In the genomic region with DNA sequence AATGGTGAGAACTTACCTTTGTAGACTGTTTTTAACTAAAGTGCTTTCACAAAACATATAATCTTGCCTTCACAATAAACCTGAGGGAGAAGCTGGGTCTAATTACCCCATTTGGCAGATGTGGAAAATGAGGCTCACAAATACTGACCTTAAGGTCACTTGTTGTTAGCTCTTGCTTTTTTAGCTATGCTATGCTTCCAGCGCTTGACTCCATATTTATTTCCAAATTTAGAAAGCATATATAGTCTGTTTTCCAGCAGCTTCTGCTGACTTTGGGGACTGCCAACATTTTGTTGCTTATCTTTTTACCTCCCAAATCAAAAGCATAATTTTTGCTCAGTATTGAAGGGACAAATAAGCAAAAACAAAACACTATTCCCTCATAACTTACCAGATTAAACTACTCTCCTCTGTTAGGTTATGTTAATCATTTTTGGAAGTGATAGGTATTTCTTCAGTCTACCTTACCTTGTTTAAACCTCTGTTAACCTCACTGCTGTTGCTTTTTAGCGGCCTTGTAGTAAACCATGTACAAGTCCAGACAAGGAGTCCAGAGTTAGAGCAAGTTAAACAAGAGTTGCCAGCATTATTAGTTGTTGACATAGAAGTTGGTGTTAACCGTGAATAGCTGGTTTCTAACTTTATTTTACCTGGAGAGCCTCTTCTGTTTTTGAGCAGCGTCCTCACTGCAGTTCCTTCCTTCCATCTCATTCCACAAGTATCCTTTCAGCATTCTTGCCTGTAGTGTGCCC, we compare ENCODE assay signal across 16 cellular contexts. TPM values are rescaled to one million over a fixed set of nuclear protein-coding genes. Genes with fewer than 3 reads are reported as not detected.
DNase-seq lines count a peak whose midpoint lies in the region; ATAC-seq and TF ChIP-seq lines count a peak whose summit lies in the region.
"Had no signal": no experiment of that assay in that cellular context is flagged by ENCODE, and none has a peak within 500 bp of the region (broad histone marks: within the 10 kb centered on the region; RNA-seq: fewer than 3 reads in every experiment).

No MANE protein-coding gene starts in this region.

- no peak overlapping the region for H3K14ac ChIP-seq in trophoblast cell (ENCODE audit: low read length)

- H3K79me1 ChIP-seq in trophoblast cell (ENCODE audit: low read length) = no peaks in the 10 kb centered on the region

- H4K8ac ChIP-seq in trophoblast cell (ENCODE audit: low read depth, low read length) = no peak overlapping the region

- DNase-seq in GM10266 (ENCODE audit: extremely low spot score) (no peak), NCI-H2227 treated with DMSO at 0.1 percent for 48 hours (lab: John Stamatoyannopoulos, UW) (peak; percentile 58), epithelial cell of esophagus (ENCODE audit: low read depth) (peak; percentile 86), mesothelial cell of epicardium (ENCODE audit: low spot score in 2 of 2, unreplicated experiment in 2 of 2) (no peak), esophagus muscularis mucosa (ENCODE audit: extremely low spot score) (no peak), trophoblast cell (no peak), mucosa of descending colon (no peak)
- DNase-seq: COR-L47; DMS 273 treated with DMSO at 0.1 percent for 48 hours; GOT3; NCI-H187; NCI-H2107; NK-92 treated with Interleukin-12 subunit alpha and Interleukin-12 subunit beta, amount 100 ng/mL, for 24 hours; SHP77 treated with DMSO at 0.1 percent for 48 hours had no signal

- peak overlapping the region; percentile 7 for H3K4me3 ChIP-seq in epithelial cell of esophagus (ENCODE audit: low read length)
- no peak overlapping the region for H3K4me3 ChIP-seq in esophagus muscularis mucosa
- no peak overlapping the region for H3K4me3 ChIP-seq in trophoblast cell (ENCODE audit: low read depth, low read length)
- H3K4me3 ChIP-seq in mucosa of descending colon = no peak overlapping the region

- TF ChIP-seq CTCF in GM10266 (IDR thresholded peaks at IDR 0.05; ENCODE audit: control insufficient read depth, insufficient read depth, low read depth, missing control alignments) (peak; percentile 0), epithelial cell of esophagus (IDR thresholded peaks at IDR 0.05; ENCODE audit: insufficient read depth, low read depth, low read length, missing control alignments) (no peak), mesothelial cell of epicardium (IDR thresholded peaks at IDR 0.05; ENCODE audit: unreplicated experiment) (no peak), esophagus muscularis mucosa (IDR thresholded peaks at IDR 0.05) (no peak), mucosa of descending colon (IDR thresholded peaks at IDR 0.05) (no peak)

- H2AFZ ChIP-seq in trophoblast cell (ENCODE audit: insufficient read depth, low read length, poor library complexity) = no peak overlapping the region

- no peak overlapping the region for H2BK5ac ChIP-seq in trophoblast cell (ENCODE audit: low read depth, low read length, poor library complexity)

- H3K4me1 Mint-ChIP-seq in mesothelial cell of epicardium = peaks cover 64% of the 10 kb centered on the region

- H3K79me2 ChIP-seq in trophoblast cell (ENCODE audit: control insufficient read depth, insufficient read depth, low read length, poor library complexity) = peaks cover 4% of the 10 kb centered on the region

- 90% methylated on average over 4 of the region's 4 CpGs for WGBS in esophagus muscularis mucosa
- WGBS in trophoblast cell (ENCODE audit: extremely low coverage, insufficient coverage, insufficient read length) = no CpG with 5 or more reads among the region's 4 CpGs

- intact Hi-C loops in esophagus muscularis mucosa (cut with DNase I) (no loop called here), mucosa of descending colon (cut with DNase I, micrococcal nuclease) (no loop called here)

- no peak for TF ChIP-seq POLR2A in esophagus muscularis mucosa (IDR thresholded peaks at IDR 0.05; ENCODE audit: low read depth)

- H3K4ac ChIP-seq in trophoblast cell (ENCODE audit: low read depth, low read length) = no peak overlapping the region

- no peak overlapping the region for H3K18ac ChIP-seq in trophoblast cell (ENCODE audit: low read length)

- H3K27ac ChIP-seq in esophagus muscularis mucosa (replicated peaks in 1 of 4) (no peak overlapping the region), trophoblast cell (ENCODE audit: low read depth, low read length) (no peak overlapping the region)

- no peaks in the 10 kb centered on the region for H3K36me3 Mint-ChIP-seq in mesothelial cell of epicardium

- no peak overlapping the region for H3K4me2 ChIP-seq in trophoblast cell (ENCODE audit: low read length)
- H3K4me2 ChIP-seq: SK-N-SH had no signal

- H3K27ac Mint-ChIP-seq in mesothelial cell of epicardium = peak overlapping the region; percentile 50

- no peak overlapping the region for H2BK120ac ChIP-seq in trophoblast cell (ENCODE audit: insufficient read depth, low read length, poor library complexity)

- H3K27me3 ChIP-seq in esophagus muscularis mucosa (no peaks in the 10 kb centered on the region), trophoblast cell (ENCODE audit: insufficient read depth, low read length) (no peaks in the 10 kb centered on the region)

- no peak overlapping the region for H4K91ac ChIP-seq in trophoblast cell (ENCODE audit: low read depth, low read length)

- H4K12ac ChIP-seq in trophoblast cell (ENCODE audit: low read depth, low read length) = no peak overlapping the region

- no peak overlapping the region for H3K4me3 Mint-ChIP-seq in mesothelial cell of epicardium

- ATAC-seq in HG02973 (IDR thresholded peaks at IDR 0.05; ENCODE audit: unreplicated experiment) (no peak), mucosa of descending colon (no peak)

- H3K23ac ChIP-seq in trophoblast cell (ENCODE audit: low read length) = no peak overlapping the region

- no peak overlapping the region for H2AK5ac ChIP-seq in trophoblast cell (ENCODE audit: low read length)

- no peaks in the 10 kb centered on the region for H3K36me3 ChIP-seq in esophagus muscularis mucosa
- peaks cover 2 to 4% of the 10 kb centered on the region in 2 experiments for H3K36me3 ChIP-seq in trophoblast cell (ENCODE audit: control insufficient read depth in 1 of 2, insufficient read depth in 2 of 2, low read length in 2 of 2)
- no peaks in the 10 kb centered on the region for H3K36me3 ChIP-seq in mucosa of descending colon (ENCODE audit: low read depth)

- H3K9me3 Mint-ChIP-seq in mesothelial cell of epicardium = no peaks in the 10 kb centered on the region

- H3K27me3 Mint-ChIP-seq in mesothelial cell of epicardium (ENCODE audit: low read depth) = no peaks in the 10 kb centered on the region

- no peak for TF ChIP-seq EP300 in esophagus muscularis mucosa (IDR thresholded peaks at IDR 0.05)

- no peak overlapping the region for H2BK12ac ChIP-seq in trophoblast cell (ENCODE audit: low read length)

- H3K9me3 ChIP-seq in esophagus muscularis mucosa (no peaks in the 10 kb centered on the region), trophoblast cell (ENCODE audit: insufficient read depth, low read depth, low read length) (no peaks in the 10 kb centered on the region), mucosa of descending colon (no peaks in the 10 kb centered on the region)
- H3K9me3 ChIP-seq: SK-N-SH had no signal

- H3K9ac ChIP-seq in trophoblast cell (ENCODE audit: low read length) = no peak overlapping the region
- H3K9ac ChIP-seq: SK-N-SH had no signal

- H3K4me1 ChIP-seq in esophagus muscularis mucosa (peaks cover 13 to 35% (median 28%) of the 10 kb centered on the region in 4 donors), trophoblast cell (ENCODE audit: control insufficient read depth in 1 of 2, insufficient read depth in 2 of 2, low read length in 2 of 2) (peaks cover 7 to 9% of the 10 kb centered on the region in 2 experiments), mucosa of descending colon (ENCODE audit: low read depth) (peaks cover 3% of the 10 kb centered on the region)

RNA-seq across cellular contexts. Expression of gene BTBD3, which starts 4.9 kb away (rescaled TPM):
- 58.8 to 65.1 TPM (median 63.5 TPM) in 3 replicates for total RNA-seq in mesothelial cell of epicardium
- 10 to 100 TPM; 15.4 to 34.5 (median 25.9) TPM for total RNA-seq in esophagus muscularis mucosa
- polyA plus RNA-seq in trophoblast cell (2013) = 92.7 and 102 TPM in 2 replicates
- 10 to 100 TPM; 40.1 to 76.0 (median 45.9) TPM for total RNA-seq in mucosa of descending colon

Comparison
In these comparisons a context has a peak if more than half of its experiments do, and no peak if none do; other contexts are left out.
1. DNase-seq: peak in NCI-H2227 treated with DMSO at 0.1 percent for 48 hours (single experiment) and epithelial cell of esophagus (single experiment); none in GM10266 (single experiment), mesothelial cell of epicardium (0 of 2), esophagus muscularis mucosa (single experiment), trophoblast cell (0 of 2) and mucosa of descending colon (0 of 3).